In genomic region chr21:46635324-46636180, GRCh38 we compare ENCODE assay signal across 8 cellular contexts. TPM values are rescaled to one million over a fixed set of nuclear protein-coding genes. Genes with fewer than 3 reads are reported as not detected.
A peak's percentile ranks its signal among the peaks of the same experiment; 100 is the strongest.
DNase-seq lines count a peak whose midpoint lies in the region; ATAC-seq, FAIRE-seq and TF ChIP-seq lines count a peak whose summit lies in the region.

TSS of gene PRMT2 (plus strand) at chr21:46635674. CDS start at chr21:46636952, 1,278 bp downstream.

- H3K79me2 ChIP-seq in H1 (ENCODE audit: control insufficient read depth in 1 of 2, insufficient read depth in 2 of 2, low read length in 2 of 2): peaks cover 5 to 13% of the 10 kb centered on the region in 2 experiments; a peak in 2 of 4 replicates

- H3K4me1 ChIP-seq in HUES48 (ENCODE audit: control insufficient read depth, insufficient read depth, low read length): peaks cover 33% of the 10 kb centered on the region
- H3K4me1 ChIP-seq in NT2/D1 (ENCODE audit: insufficient read depth, insufficient read length): no peaks in the 10 kb centered on the region
- H3K4me1 ChIP-seq in H1 (replicated peaks in 1 of 4; ENCODE audit: control insufficient read depth in 3 of 4, insufficient read depth in 4 of 4, low read length in 3 of 4): peaks cover 0 to 8% (median 4%) of the 10 kb centered on the region in 4 experiments; a peak in 4 of 7 replicates
- peaks cover 5% of the 10 kb centered on the region for H3K4me1 ChIP-seq in mesenchymal stem cell (ENCODE audit: control insufficient read depth, insufficient read depth, low read depth, low read length)

- H3K4me3 ChIP-seq in HUES48 (ENCODE audit: low read depth, low read length) (peak within 1 kb of the TSS; percentile 100), NT2/D1 (ENCODE audit: insufficient read length, low read depth) (peak within 1 kb of the TSS; percentile 100), H1 (ENCODE audit: extremely low read depth in 1 of 4, insufficient read depth in 2 of 4, low read depth in 3 of 4, low read length in 4 of 4) (peak within 1 kb of the TSS; percentile 80 to 98 (median 88)), mesenchymal stem cell (ENCODE audit: insufficient read depth in 1 of 2, low read depth in 1 of 2, low read length in 2 of 2) (peak within 1 kb of the TSS; percentile 99)

- H3K4ac ChIP-seq in H1 (replicated peaks; ENCODE audit: insufficient read length, low read depth, low read length): peak within 1 kb of the TSS; percentile 100
- peak within 1 kb of the TSS; percentile 97 to 99 for H3K4ac ChIP-seq in mesenchymal stem cell (ENCODE audit: low read depth in 1 of 2, low read length in 2 of 2)

- H3K9me3 ChIP-seq in HUES48 (ENCODE audit: control insufficient read depth, insufficient read depth, low read length) (no peaks in the 10 kb centered on the region), NT2/D1 (ENCODE audit: insufficient read depth, low read length) (no peaks in the 10 kb centered on the region), H1 (ENCODE audit: insufficient read depth in 2 of 2, low read depth in 1 of 2, low read length in 1 of 2) (no peaks in the 10 kb centered on the region), mesenchymal stem cell (ENCODE audit: control insufficient read depth, low read length) (no peaks in the 10 kb centered on the region)

- peak within 1 kb of the TSS; percentile 84 for H3K4me3 Mint-ChIP-seq in activated CD8-positive, alpha-beta memory T cell treated with anti-CD3 and anti-CD28 coated beads, Interleukin-2, amount 10 ng/mL, durations not matched to agents 7 days and 5 days

- no peaks in the 10 kb centered on the region for H3K27me3 Mint-ChIP-seq in activated CD8-positive, alpha-beta memory T cell treated with anti-CD3 and anti-CD28 coated beads, Interleukin-2, amount 10 ng/mL, durations not matched to agents 7 days and 5 days

- peak; percentile 87 to 93 for TF ChIP-seq POLR2A in H1 (IDR thresholded peaks at IDR 0.05; ENCODE audit: control extremely low read depth in 1 of 2, low read depth in 2 of 2, low read length in 2 of 2)

- no peak within 1 kb of the TSS for H2BK20ac ChIP-seq in H1 (ENCODE audit: low read length)

- H3K79me1 ChIP-seq in H1 (ENCODE audit: low read depth, low read length): no peaks in the 10 kb centered on the region
- no peaks in the 10 kb centered on the region for H3K79me1 ChIP-seq in mesenchymal stem cell (replicated peaks; ENCODE audit: low read length, poor library complexity, severe bottlenecking)

- POLR2A ChIA-PET in H1 (lab: Charles Lee; ENCODE audit: partially characterized antibody): interaction anchor here (0.6 to 2.4 kb wide), 13 partner anchors 9 to 789 kb away, joined by 3 to 18 read pairs (median 4); no protein-coding TSS in a partner anchor

- H2BK5ac ChIP-seq in H1 (ENCODE audit: low read depth, low read length) (peak within 1 kb of the TSS; percentile 94), mesenchymal stem cell (ENCODE audit: low read depth, low read length, poor library complexity, severe bottlenecking) (peak within 1 kb of the TSS; percentile 85)

- 1% methylated on average over 53 of the region's 90 CpGs; no CpG with 5 or more reads in 1 of the 2 experiments for WGBS in H1 (ENCODE audit: extremely low coverage in 1 of 2, insufficient coverage in 1 of 2, insufficient read length in 1 of 2, insufficient replicate concordance in 2 of 2, low coverage in 1 of 2, low lambda C conversion rate in 2 of 2, missing lambda C conversion rate in 1 of 2), 2 experiments
- under 1% methylated on average over 90 of the region's 90 CpGs for WGBS in mesenchymal stem cell

- H3K36me3 ChIP-seq in HUES48 (ENCODE audit: control insufficient read depth, insufficient read depth, low read length): peaks cover 21% of the 10 kb centered on the region
- peaks cover 34% of the 10 kb centered on the region for H3K36me3 ChIP-seq in NT2/D1 (ENCODE audit: insufficient read depth, insufficient read length, low read length)
- peaks cover 0 to 12% (median 1%) of the 10 kb centered on the region in 4 experiments; a peak in 2 of 8 replicates for H3K36me3 ChIP-seq in H1 (ENCODE audit: control insufficient read depth in 2 of 4, insufficient read depth in 4 of 4, low read length in 3 of 4)
- H3K36me3 ChIP-seq in mesenchymal stem cell (ENCODE audit: control insufficient read depth in 1 of 2, insufficient read depth in 2 of 2, low read depth in 1 of 2, low read length in 2 of 2): peaks cover 0 to 28% of the 10 kb centered on the region in 2 experiments

- ATAC-seq in GM21390 (IDR thresholded peaks at IDR 0.05; ENCODE audit: unreplicated experiment): peak; percentile 89
- peak; percentile 91 for ATAC-seq in activated CD8-positive, alpha-beta memory T cell treated with anti-CD3 and anti-CD28 coated beads, Interleukin-2, amount 10 ng/mL, durations not matched to agents 7 days and 5 days

- peak within 1 kb of the TSS; percentile 69 for H2BK120ac ChIP-seq in H1 (replicated peaks; ENCODE audit: low read depth, low read length)
- peak within 1 kb of the TSS; percentile 89 for H2BK120ac ChIP-seq in mesenchymal stem cell (ENCODE audit: low read depth, low read length)

- TF ChIP-seq RAD21 in H1 (IDR thresholded peaks at IDR 0.05 in 1 of 2, conservative IDR thresholded peaks at IDR 0.05 in 1 of 2; ENCODE audit: low read depth in 2 of 2, low read length in 2 of 2): no peak

- H3K27me3 ChIP-seq in HUES48 (ENCODE audit: control insufficient read depth, insufficient read depth, low read length): no peaks in the 10 kb centered on the region
- H3K27me3 ChIP-seq in NT2/D1 (ENCODE audit: insufficient read depth, insufficient read length): no peaks in the 10 kb centered on the region
- H3K27me3 ChIP-seq in H1 (replicated peaks in 1 of 4; ENCODE audit: control insufficient read depth in 3 of 4, extremely low read depth in 1 of 4, insufficient read depth in 3 of 4, low read length in 3 of 4): no peaks in the 10 kb centered on the region
- no peaks in the 10 kb centered on the region for H3K27me3 ChIP-seq in mesenchymal stem cell (ENCODE audit: control insufficient read depth in 1 of 2, insufficient read depth in 1 of 2, low read length in 2 of 2)

- DNase-seq in Caki2 (ENCODE audit: low read depth): peak; percentile 96
- DNase-seq in NT2/D1 (ENCODE audit: low read depth, low spot score): peak; percentile 96
- DNase-seq in activated CD8-positive, alpha-beta memory T cell treated with anti-CD3 and anti-CD28 coated beads, Interleukin-2, amount 10 ng/mL, durations not matched to agents 7 days and 5 days: peak; percentile 98
- peak; percentile 93 to 99 for DNase-seq in H1 (ENCODE audit: low read depth in 1 of 2, low spot score in 2 of 2)
- peak; percentile 96 for DNase-seq in mesenchymal stem cell
- peak; percentile 96 for DNase-seq in stimulated activated CD8-positive, alpha-beta memory T cell treated with anti-CD3 and anti-CD28 coated beads, Interleukin-12 subunit alpha, Interleukin-12 subunit beta, amount 100 ng/mL, for 24 hours (ENCODE audit: extremely low read depth)

- H3K9ac ChIP-seq in HUES48 (ENCODE audit: low read depth, low read length) (peak within 1 kb of the TSS; percentile 71), NT2/D1 (ENCODE audit: insufficient read length, low read depth) (peak within 1 kb of the TSS; percentile 100), H1 (replicated peaks in 1 of 4; ENCODE audit: extremely low read depth in 1 of 4, low read depth in 3 of 4, low read length in 3 of 4) (peak within 1 kb of the TSS; percentile 39 to 85 (median 78)), mesenchymal stem cell (ENCODE audit: low read length) (peak within 1 kb of the TSS; percentile 98)

- peaks cover 57% of the 10 kb centered on the region for H3K4me1 Mint-ChIP-seq in activated CD8-positive, alpha-beta memory T cell treated with anti-CD3 and anti-CD28 coated beads, Interleukin-2, amount 10 ng/mL, durations not matched to agents 7 days and 5 days

- H2BK15ac ChIP-seq in H1 (ENCODE audit: low read length) (peak within 1 kb of the TSS; percentile 83; the same call in 1 of the 2 replicates), mesenchymal stem cell (ENCODE audit: low read depth, poor library complexity, severe bottlenecking) (peak within 1 kb of the TSS; percentile 77)

- peak within 1 kb of the TSS; percentile 97 for H2BK12ac ChIP-seq in H1 (ENCODE audit: low read depth, low read length)
- H2BK12ac ChIP-seq in mesenchymal stem cell (ENCODE audit: low read length in 2 of 2): no peak within 1 kb of the TSS

- no peak for TF ChIP-seq EP300 in H1 (IDR thresholded peaks at IDR 0.05; ENCODE audit: borderline replicate concordance in 1 of 2, low read depth in 2 of 2, low read length in 2 of 2)

- H3K4me2 ChIP-seq in H1 (ENCODE audit: insufficient read depth in 1 of 2, low read depth in 2 of 2, low read length in 2 of 2): peak within 1 kb of the TSS; percentile 66 to 94
- peak within 1 kb of the TSS; percentile 76 for H3K4me2 ChIP-seq in mesenchymal stem cell (ENCODE audit: low read length, poor library complexity, severe bottlenecking)

- H2AFZ ChIP-seq in H1 (ENCODE audit: low read length): peak within 1 kb of the TSS; percentile 98
- peak within 1 kb of the TSS; percentile 51 for H2AFZ ChIP-seq in mesenchymal stem cell (ENCODE audit: low read depth, low read length)

- peak within 1 kb of the TSS; percentile 96 for H3K56ac ChIP-seq in H1 (replicated peaks; ENCODE audit: insufficient read length, low read depth, low read length)

- in situ Hi-C loops in Caki2 (cut with HindIII; ENCODE audit: low pct_unique_long_range_greater_than_20kb, low sequenced_read_pairs): no loop called here

- H3K14ac ChIP-seq in H1 (ENCODE audit: insufficient read length) (no peak within 1 kb of the TSS), mesenchymal stem cell (ENCODE audit: low read length in 2 of 2) (peak within 1 kb of the TSS in 1 of 2 experiments; percentile 100)

- H3K27ac Mint-ChIP-seq in activated CD8-positive, alpha-beta memory T cell treated with anti-CD3 and anti-CD28 coated beads, Interleukin-2, amount 10 ng/mL, durations not matched to agents 7 days and 5 days: peak within 1 kb of the TSS; percentile 94

- peaks cover 0 to 4% of the 10 kb centered on the region in 2 experiments for H4K20me1 ChIP-seq in H1 (replicated peaks in 1 of 2; ENCODE audit: control insufficient read depth in 1 of 2, insufficient read depth in 2 of 2, low read length in 2 of 2)

- H3K18ac ChIP-seq in H1 (ENCODE audit: extremely low read depth, low read length) (peak within 1 kb of the TSS; percentile 94), mesenchymal stem cell (ENCODE audit: low read depth in 1 of 2, low read length in 2 of 2) (peak within 1 kb of the TSS; percentile 99 to 100)

- peaks cover 16% of the 10 kb centered on the region for H3K36me3 Mint-ChIP-seq in activated CD8-positive, alpha-beta memory T cell treated with anti-CD3 and anti-CD28 coated beads, Interleukin-2, amount 10 ng/mL, durations not matched to agents 7 days and 5 days

- H4K91ac ChIP-seq in H1 (replicated peaks; ENCODE audit: insufficient read length, low read length) (peak within 1 kb of the TSS; percentile 99), mesenchymal stem cell (ENCODE audit: low read length) (peak within 1 kb of the TSS; percentile 99)

- no peaks in the 10 kb centered on the region for H3K9me3 Mint-ChIP-seq in activated CD8-positive, alpha-beta memory T cell treated with anti-CD3 and anti-CD28 coated beads, Interleukin-2, amount 10 ng/mL, durations not matched to agents 7 days and 5 days (ENCODE audit: low read depth)

- peak within 1 kb of the TSS; percentile 94 for H4K5ac ChIP-seq in H1 (ENCODE audit: insufficient read length, low read depth, low read length)

- peak within 1 kb of the TSS; percentile 95 for H4K8ac ChIP-seq in H1 (ENCODE audit: extremely low read depth, insufficient read depth, low read length)
- peak within 1 kb of the TSS; percentile 97 for H4K8ac ChIP-seq in mesenchymal stem cell (ENCODE audit: low read length)

- FAIRE-seq in H1 (lab: Jason Lieb, UNC): no peak

- H3K23ac ChIP-seq in H1 (ENCODE audit: insufficient read length) (no peak within 1 kb of the TSS), mesenchymal stem cell (ENCODE audit: low read length in 2 of 2) (peak within 1 kb of the TSS in 1 of 2 experiments; percentile 77)

- H3K23me2 ChIP-seq in H1 (ENCODE audit: low read depth, low read length): peaks cover 4% of the 10 kb centered on the region; the same call in 1 of the 2 replicates

- H3K27ac ChIP-seq in HUES48 (ENCODE audit: low read depth, low read length) (peak within 1 kb of the TSS; percentile 96), H1 (ENCODE audit: low read depth, low read length) (peak within 1 kb of the TSS; percentile 89), mesenchymal stem cell (ENCODE audit: low read length, poor library complexity, severe bottlenecking) (peak within 1 kb of the TSS; percentile 96)

- H2AK5ac ChIP-seq in H1 (ENCODE audit: low read depth, low read length) (no peak within 1 kb of the TSS), mesenchymal stem cell (ENCODE audit: low read length, severe bottlenecking) (peak within 1 kb of the TSS; percentile 79)

- no peak for TF ChIP-seq CTCF in H1 (IDR thresholded peaks at IDR 0.05; ENCODE audit: control extremely low read depth in 1 of 3, insufficient read depth in 1 of 3, low read depth in 1 of 3, low read length in 3 of 3)

- CTCF ChIA-PET in activated CD8-positive, alpha-beta memory T cell treated with anti-CD3 and anti-CD28 coated beads, Interleukin-2, amount 10 ng/mL, durations not matched to agents 7 days and 5 days (lab: Charles Lee): interaction anchor here (0.8 to 5.3 kb wide), 11 partner anchors 9 to 492 kb away, joined by 3 to 30 read pairs (median 4); a partner anchor contains a TSS
- CTCF ChIA-PET in H1 (lab: Charles Lee; ENCODE audit: partially characterized antibody): interaction anchor here (1.1 to 3.4 kb wide), 6 partner anchors 8 to 83 kb away, joined by 3 to 11 read pairs (median 5); no protein-coding TSS in a partner anchor

RNA-seq across cellular contexts. Expression of gene PRMT2, which starts in this region (rescaled TPM):
- 121 and 157 TPM in 2 replicates for total RNA-seq in Caki2 (2014; rRNA removed; shearing (Covaris generic); ENCODE audit: low replicate concordance)
- total RNA-seq in activated CD8-positive, alpha-beta memory T cell treated with anti-CD3 and anti-CD28 coated beads, Interleukin-2, amount 10 ng/mL, durations not matched to agents 7 days and 5 days: 100 to 1,000 TPM in 1 of 2 experiments, 10 to 100 TPM in 1; 99.7 to 107 TPM
- total RNA-seq in H1 (2021; fragmentation: NEBNext Ultra II Directional; extraction: Animal tissue kit (Norgen Biotek cat#: 25700)): 45.8 and 47.2 TPM in 2 replicates
- 59.2 and 72.2 TPM in 2 replicates for polyA plus RNA-seq in H1 (2011; rRNA removed)
- 80.9 TPM for polyA plus RNA-seq in H1 (2011; cell fraction: cytosol; rRNA removed)
- polyA plus RNA-seq in H1 (2011; cell fraction: nucleus; rRNA removed): 94.3 TPM
- 48.7 to 64.9 TPM (median 59.2 TPM) in 4 replicates for polyA plus RNA-seq in H1 (2012, experiment 1 of 2)
- polyA plus RNA-seq in H1 (2012, experiment 2 of 2): 20.8 TPM
- 27.6 TPM for polyA plus RNA-seq in H1 (2013, experiment 1 of 2)
- polyA plus RNA-seq in H1 (2013, experiment 2 of 2): 27.7 TPM
- 55.1 and 56.6 TPM in 2 replicates for polyA minus RNA-seq in H1 (2011; rRNA and poly(A)+ RNA removed)
- polyA minus RNA-seq in H1 (2011; cell fraction: cytosol; rRNA and poly(A)+ RNA removed): 16.7 TPM
- polyA minus RNA-seq in H1 (2011; cell fraction: nucleus; rRNA and poly(A)+ RNA removed): 34.1 TPM
- polyA plus RNA-seq in mesenchymal stem cell (2013, experiment 1 of 2): 52.5 TPM
- polyA plus RNA-seq in mesenchymal stem cell (2013, experiment 2 of 2): 50.4 TPM

Comparison
In these comparisons a context has a peak if more than half of its experiments do, and no peak if none do; other contexts are left out.
1. Peak in every context shown above with its lines: DNase-seq, ATAC-seq, H3K4me3 ChIP-seq and H3K27ac ChIP-seq.